9 cellular contexts compared by ENCODE assay signal in genomic region chr10:91198781-91199180, GRCh38. TPM values are rescaled to one million over a fixed set of nuclear protein-coding genes. Genes with fewer than 3 reads are reported as not detected.
DNase-seq lines count a peak whose midpoint lies in the region; ATAC-seq and TF ChIP-seq lines count a peak whose summit lies in the region.
"Had no signal": no experiment of that assay in that cellular context is flagged by ENCODE, and none has a peak within 500 bp of the region (broad histone marks: within the 10 kb centered on the region; RNA-seq: fewer than 3 reads in every experiment).

No MANE protein-coding gene starts in this region.

- H3K27ac Mint-ChIP-seq in effector memory CD8-positive, alpha-beta T cell = peak overlapping the region; percentile 85

- ATAC-seq in GM18498 (IDR thresholded peaks at IDR 0.05; ENCODE audit: unreplicated experiment) (peak; percentile 77), GM21825 (IDR thresholded peaks at IDR 0.05; ENCODE audit: unreplicated experiment) (peak; percentile 60), gastrocnemius medialis (peak; percentile 93 to 98)
- ATAC-seq in effector memory CD8-positive, alpha-beta T cell (replicated peaks) = peak; percentile 59

- H3K27me3 Mint-ChIP-seq in effector memory CD8-positive, alpha-beta T cell = no peaks in the 10 kb centered on the region

- H3K4me1 Mint-ChIP-seq in effector memory CD8-positive, alpha-beta T cell (ENCODE audit: low read depth in 2 of 2) = peaks cover 58 to 71% of the 10 kb centered on the region in 2 donors
- H3K4me1 Mint-ChIP-seq: neural crest cell had no signal

- no peaks in the 10 kb centered on the region for H3K9me3 ChIP-seq in gastrocnemius medialis

- DNase-seq in NB4 (ENCODE audit: low read depth) (peak; percentile 59), gastrocnemius medialis (peak; percentile 36), HPDE6-E6E7 (ENCODE audit: extremely low spot score) (no peak), SHP77 (lab: John Stamatoyannopoulos, UW) (no peak), occipital lobe (lab: John Stamatoyannopoulos, UW) (no peak)
- no peak for DNase-seq in effector memory CD8-positive, alpha-beta T cell

- no peaks in the 10 kb centered on the region for H3K9me3 Mint-ChIP-seq in effector memory CD8-positive, alpha-beta T cell

- H3K4me1 ChIP-seq in gastrocnemius medialis = peaks cover 63 to 72% of the 10 kb centered on the region in 2 donors

- TF ChIP-seq CTCF in NB4 (IDR thresholded peaks at IDR 0.05; ENCODE audit: low read depth, low read length) = no peak
- no peak for TF ChIP-seq CTCF in gastrocnemius medialis (IDR thresholded peaks at IDR 0.05 in 4 of 5, conservative IDR thresholded peaks at IDR 0.05 in 1 of 5)

- peak overlapping the region; percentile 72 to 90 (median 81) for H3K27ac ChIP-seq in gastrocnemius medialis

- peaks cover 6% of the 10 kb centered on the region for H3K36me3 Mint-ChIP-seq in effector memory CD8-positive, alpha-beta T cell (ENCODE audit: insufficient read depth)

- H3K4me3 Mint-ChIP-seq in effector memory CD8-positive, alpha-beta T cell = peak overlapping the region; percentile 3 to 35
- H3K4me3 Mint-ChIP-seq: neural crest cell had no signal

- intact Hi-C loops in gastrocnemius medialis (cut with DNase I; ENCODE audit: low total_unique reads) = loop anchor here (2.0 kb wide), 1 partner anchor 22 kb away; the partner anchor contains the start of gene PCGF5

- in situ Hi-C loops in gastrocnemius medialis (cut with MboI; ENCODE audit: low sequenced_read_pairs in 4 of 4) = no loop called here

- H3K27me3 ChIP-seq in gastrocnemius medialis = no peaks in the 10 kb centered on the region

- H3K4me3 ChIP-seq in NB4 (ENCODE audit: low read depth, low read length) (no peak overlapping the region), gastrocnemius medialis (peak overlapping the region in 2 of 4 donors; percentile 16 to 19)

- no peaks in the 10 kb centered on the region for H3K36me3 ChIP-seq in gastrocnemius medialis

- no peak for TF ChIP-seq POLR2A in NB4 (IDR thresholded peaks at IDR 0.05; ENCODE audit: extremely low read depth, insufficient read length)
- no peak for TF ChIP-seq POLR2A in gastrocnemius medialis (IDR thresholded peaks at IDR 0.05)

RNA-seq across cellular contexts. Expression of gene PCGF5, which starts 21.7 kb away (rescaled TPM):
- 10 to 100 TPM; 46.2 to 63.5 (median 49.1) TPM for total RNA-seq in gastrocnemius medialis
- total RNA-seq in occipital lobe = 30.7 TPM

Comparison
In these comparisons a context has a peak if more than half of its experiments do, and no peak if none do; other contexts are left out.
1. DNase-seq: peak in NB4 (single experiment) and gastrocnemius medialis (2 of 2); none in effector memory CD8-positive, alpha-beta T cell (0 of 3), HPDE6-E6E7 (single experiment), SHP77 (0 of 2) and occipital lobe (single experiment).
2. Peak in every context shown above with its lines, with median percentiles within 50 percentile points of each other: ATAC-seq.